In the genomic region with DNA sequence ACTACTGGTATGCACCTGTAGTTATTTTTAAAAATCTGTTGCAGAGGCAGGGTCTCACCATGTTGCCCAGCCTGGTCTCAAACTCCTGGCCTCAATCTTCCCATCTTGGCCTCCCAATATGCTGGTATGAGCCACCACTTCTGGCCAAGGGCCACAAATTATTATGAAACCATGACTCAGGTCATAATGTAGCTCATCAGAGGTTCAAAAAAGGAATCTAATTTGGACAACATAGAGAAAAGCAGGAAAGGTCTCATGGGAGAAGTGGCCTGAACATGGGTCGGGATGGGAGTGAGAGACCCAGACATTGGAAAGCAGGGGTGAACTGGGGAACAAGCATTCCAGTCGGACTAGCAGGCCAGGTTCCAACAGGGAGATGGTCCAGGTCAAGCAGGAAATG, we compare ENCODE assay signal across 1 cellular context.
TF ChIP-seq lines count a peak whose summit lies in the region.

No MANE protein-coding gene starts in this region.

TF ChIP-seq in HepG2, 621 proteins besides CTCF, POLR2A, EP300 and RAD21:
- TF ChIP-seq, protein P1, sequence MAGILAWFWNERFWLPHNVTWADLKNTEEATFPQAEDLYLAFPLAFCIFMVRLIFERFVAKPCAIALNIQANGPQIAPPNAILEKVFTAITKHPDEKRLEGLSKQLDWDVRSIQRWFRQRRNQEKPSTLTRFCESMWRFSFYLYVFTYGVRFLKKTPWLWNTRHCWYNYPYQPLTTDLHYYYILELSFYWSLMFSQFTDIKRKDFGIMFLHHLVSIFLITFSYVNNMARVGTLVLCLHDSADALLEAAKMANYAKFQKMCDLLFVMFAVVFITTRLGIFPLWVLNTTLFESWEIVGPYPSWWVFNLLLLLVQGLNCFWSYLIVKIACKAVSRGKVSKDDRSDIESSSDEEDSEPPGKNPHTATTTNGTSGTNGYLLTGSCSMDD (CRISPR knock-in tag; IDR thresholded peaks at IDR 0.05) = no peak
- no peak for TF ChIP-seq ZKSCAN5 (CRISPR knock-in tag; IDR thresholded peaks at IDR 0.05)
- no peak for TF ChIP-seq BHLHE40 (IDR thresholded peaks at IDR 0.05; ENCODE audit: low read length)
- TF ChIP-seq PRMT3 (CRISPR knock-in tag; IDR thresholded peaks at IDR 0.05; ENCODE audit: borderline replicate concordance, low read depth) = no peak
- TF ChIP-seq ZNF639 (CRISPR knock-in tag; conservative IDR thresholded peaks at IDR 0.05) = no peak
- TF ChIP-seq NR2F1 (CRISPR knock-in tag; IDR thresholded peaks at IDR 0.05) = no peak
- TF ChIP-seq, protein P2, sequence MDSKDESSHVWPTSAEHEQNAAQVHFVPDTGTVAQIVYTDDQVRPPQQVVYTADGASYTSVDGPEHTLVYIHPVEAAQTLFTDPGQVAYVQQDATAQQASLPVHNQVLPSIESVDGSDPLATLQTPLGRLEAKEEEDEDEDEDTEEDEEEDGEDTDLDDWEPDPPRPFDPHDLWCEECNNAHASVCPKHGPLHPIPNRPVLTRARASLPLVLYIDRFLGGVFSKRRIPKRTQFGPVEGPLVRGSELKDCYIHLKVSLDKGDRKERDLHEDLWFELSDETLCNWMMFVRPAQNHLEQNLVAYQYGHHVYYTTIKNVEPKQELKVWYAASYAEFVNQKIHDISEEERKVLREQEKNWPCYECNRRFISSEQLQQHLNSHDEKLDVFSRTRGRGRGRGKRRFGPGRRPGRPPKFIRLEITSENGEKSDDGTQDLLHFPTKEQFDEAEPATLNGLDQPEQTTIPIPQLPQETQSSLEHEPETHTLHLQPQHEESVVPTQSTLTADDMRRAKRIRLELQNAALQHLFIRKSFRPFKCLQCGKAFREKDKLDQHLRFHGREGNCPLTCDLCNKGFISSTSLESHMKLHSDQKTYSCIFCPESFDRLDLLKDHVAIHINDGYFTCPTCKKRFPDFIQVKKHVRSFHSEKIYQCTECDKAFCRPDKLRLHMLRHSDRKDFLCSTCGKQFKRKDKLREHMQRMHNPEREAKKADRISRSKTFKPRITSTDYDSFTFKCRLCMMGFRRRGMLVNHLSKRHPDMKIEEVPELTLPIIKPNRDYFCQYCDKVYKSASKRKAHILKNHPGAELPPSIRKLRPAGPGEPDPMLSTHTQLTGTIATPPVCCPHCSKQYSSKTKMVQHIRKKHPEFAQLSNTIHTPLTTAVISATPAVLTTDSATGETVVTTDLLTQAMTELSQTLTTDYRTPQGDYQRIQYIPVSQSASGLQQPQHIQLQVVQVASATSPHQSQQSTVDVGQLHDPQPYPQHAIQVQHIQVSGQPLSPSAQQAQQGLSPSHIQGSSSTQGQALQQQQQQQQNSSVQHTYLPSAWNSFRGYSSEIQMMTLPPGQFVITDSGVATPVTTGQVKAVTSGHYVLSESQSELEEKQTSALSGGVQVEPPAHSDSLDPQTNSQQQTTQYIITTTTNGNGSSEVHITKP (CRISPR knock-in tag; IDR thresholded peaks at IDR 0.05; ENCODE audit: low read depth) = no peak
- no peak for TF ChIP-seq ZNF451 (CRISPR knock-in tag; IDR thresholded peaks at IDR 0.05)
- TF ChIP-seq TARDBP (CRISPR knock-in tag; IDR thresholded peaks at IDR 0.05) = no peak
- no peak for TF ChIP-seq GMEB2 (CRISPR knock-in tag; IDR thresholded peaks at IDR 0.05; ENCODE audit: low read depth)
- no peak for TF ChIP-seq ELF3 (CRISPR knock-in tag; IDR thresholded peaks at IDR 0.05)
- no peak for TF ChIP-seq THYN1 (CRISPR knock-in tag; IDR thresholded peaks at IDR 0.05; ENCODE audit: borderline replicate concordance, low read depth)
- no peak for TF ChIP-seq TP53 (CRISPR knock-in tag; conservative IDR thresholded peaks at IDR 0.05)
- no peak for TF ChIP-seq BRCA1 (CRISPR knock-in tag; IDR thresholded peaks at IDR 0.05)
- TF ChIP-seq, protein P3, sequence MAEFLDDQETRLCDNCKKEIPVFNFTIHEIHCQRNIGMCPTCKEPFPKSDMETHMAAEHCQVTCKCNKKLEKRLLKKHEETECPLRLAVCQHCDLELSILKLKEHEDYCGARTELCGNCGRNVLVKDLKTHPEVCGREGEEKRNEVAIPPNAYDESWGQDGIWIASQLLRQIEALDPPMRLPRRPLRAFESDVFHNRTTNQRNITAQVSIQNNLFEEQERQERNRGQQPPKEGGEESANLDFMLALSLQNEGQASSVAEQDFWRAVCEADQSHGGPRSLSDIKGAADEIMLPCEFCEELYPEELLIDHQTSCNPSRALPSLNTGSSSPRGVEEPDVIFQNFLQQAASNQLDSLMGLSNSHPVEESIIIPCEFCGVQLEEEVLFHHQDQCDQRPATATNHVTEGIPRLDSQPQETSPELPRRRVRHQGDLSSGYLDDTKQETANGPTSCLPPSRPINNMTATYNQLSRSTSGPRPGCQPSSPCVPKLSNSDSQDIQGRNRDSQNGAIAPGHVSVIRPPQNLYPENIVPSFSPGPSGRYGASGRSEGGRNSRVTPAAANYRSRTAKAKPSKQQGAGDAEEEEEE (CRISPR knock-in tag; IDR thresholded peaks at IDR 0.05; ENCODE audit: borderline replicate concordance) = no peak
- no peak for TF ChIP-seq GZF1 (CRISPR knock-in tag; IDR thresholded peaks at IDR 0.05)
